ENCODE assay signal across 1 cellular context in genomic region chr11:65041206-65042035, GRCh38.
A peak's percentile ranks its signal among the peaks of the same experiment; 100 is the strongest.
TF ChIP-seq lines count a peak whose summit lies in the region.

SAC3D1 (plus strand) TSS chr11:65041210; CDS start chr11:65041293, 83 bp downstream.

TF ChIP-seq in HepG2, 621 proteins besides CTCF, POLR2A, EP300 and RAD21 (continued from another document and continues in another):
- TF ChIP-seq ZNF800 (CRISPR knock-in tag; IDR thresholded peaks at IDR 0.05) (0 out of 2 replicates have a peak, but pooled peaks have one; percentile 22), SRY (CRISPR knock-in tag; IDR thresholded peaks at IDR 0.05) (peak; percentile 45; the same call in 1 of the 2 replicates), ZNF773 (CRISPR knock-in tag; IDR thresholded peaks at IDR 0.05; ENCODE audit: borderline replicate concordance) (peak; percentile 84; the same call in 1 of the 2 replicates), PRPF4 (IDR thresholded peaks at IDR 0.05; ENCODE audit: low read depth, low read length, poor library complexity, severe bottlenecking) (no peak), ZKSCAN8 (CRISPR knock-in tag; IDR thresholded peaks at IDR 0.05; ENCODE audit: borderline replicate concordance) (no peak), XBP1 (CRISPR knock-in tag; IDR thresholded peaks at IDR 0.05) (no peak), KDM2A (CRISPR knock-in tag; IDR thresholded peaks at IDR 0.05; ENCODE audit: borderline replicate concordance, low read depth) (no peak), ZNF878 (CRISPR knock-in tag; IDR thresholded peaks at IDR 0.05) (no peak), TERF1 (CRISPR knock-in tag; IDR thresholded peaks at IDR 0.05) (no peak), ZNF883 (CRISPR knock-in tag; IDR thresholded peaks at IDR 0.05; ENCODE audit: not compliant biosample characterization) (no peak), NR1H2 (CRISPR knock-in tag; IDR thresholded peaks at IDR 0.05; ENCODE audit: borderline replicate concordance, low read depth) (no peak), BCL6 (CRISPR knock-in tag; IDR thresholded peaks at IDR 0.05) (0 out of 2 replicates have a peak, but pooled peaks have one; percentile 5), ZNF672 (CRISPR knock-in tag; IDR thresholded peaks at IDR 0.05) (0 out of 2 replicates have a peak, but pooled peaks have one; percentile 43), KLF11 (CRISPR knock-in tag; IDR thresholded peaks at IDR 0.05) (no peak), TEAD2 (CRISPR knock-in tag; IDR thresholded peaks at IDR 0.05) (no peak), TFDP2 (CRISPR knock-in tag; IDR thresholded peaks at IDR 0.05) (no peak), CBX2 (IDR thresholded peaks at IDR 0.05; ENCODE audit: low read depth, low read length) (no peak), CBX2 (CRISPR knock-in tag; IDR thresholded peaks at IDR 0.05; ENCODE audit: low read depth) (no peak), ZBTB2 (CRISPR knock-in tag; IDR thresholded peaks at IDR 0.05; ENCODE audit: low read depth) (0 out of 2 replicates have a peak, but pooled peaks have one; percentile 43), SAFB2 (CRISPR knock-in tag; IDR thresholded peaks at IDR 0.05; ENCODE audit: borderline replicate concordance, low read depth) (peak; percentile 61; the same call in 1 of the 2 replicates), FOXO1 (CRISPR knock-in tag; IDR thresholded peaks at IDR 0.05) (peak; percentile 58; the same call in 1 of the 2 replicates), BRCA1 (CRISPR knock-in tag; IDR thresholded peaks at IDR 0.05) (no peak), POLR2AphosphoS5 (IDR thresholded peaks at IDR 0.05; ENCODE audit: low read depth, low read length) (no peak), ARNT (IDR thresholded peaks at IDR 0.05) (no peak), HOMEZ (CRISPR knock-in tag; IDR thresholded peaks at IDR 0.05; ENCODE audit: low read depth) (no peak), PHF8 (CRISPR knock-in tag; IDR thresholded peaks at IDR 0.05) (peak; percentile 66), MXD4 (CRISPR knock-in tag; IDR thresholded peaks at IDR 0.05) (peak; percentile 58; the same call in 1 of the 2 replicates), PAX8 (CRISPR knock-in tag; IDR thresholded peaks at IDR 0.05; ENCODE audit: borderline replicate concordance) (no peak; the same call in 1 of the 2 replicates), GATAD1 (CRISPR knock-in tag; IDR thresholded peaks at IDR 0.05) (no peak), ZNF660 (CRISPR knock-in tag; IDR thresholded peaks at IDR 0.05; ENCODE audit: borderline replicate concordance, low read depth) (no peak), CEBPG (CRISPR knock-in tag; IDR thresholded peaks at IDR 0.05) (no peak), YEATS4 (CRISPR knock-in tag; IDR thresholded peaks at IDR 0.05; ENCODE audit: borderline replicate concordance) (peak; percentile 65; the same call in 1 of the 2 replicates), ATF7-NPFF (CRISPR knock-in tag; IDR thresholded peaks at IDR 0.05; ENCODE audit: low read depth) (peak; percentile 51; the same call in 1 of the 2 replicates), ZNF564 (CRISPR knock-in tag; IDR thresholded peaks at IDR 0.05) (no peak), ZNF790 (CRISPR knock-in tag; IDR thresholded peaks at IDR 0.05; ENCODE audit: borderline replicate concordance) (peak; percentile 25; the same call in 1 of the 2 replicates), ZMYM2 (CRISPR knock-in tag; IDR thresholded peaks at IDR 0.05) (no peak), SMAD3 (CRISPR knock-in tag; IDR thresholded peaks at IDR 0.05) (no peak), SMC3 (IDR thresholded peaks at IDR 0.05; ENCODE audit: low read length) (no peak), MEIS1 (CRISPR knock-in tag; IDR thresholded peaks at IDR 0.05; ENCODE audit: borderline replicate concordance) (no peak), ZNF687 (CRISPR knock-in tag; IDR thresholded peaks at IDR 0.05) (peak; percentile 74), MXD1 (CRISPR knock-in tag; IDR thresholded peaks at IDR 0.05) (peak; percentile 62), PAF1 (CRISPR knock-in tag; IDR thresholded peaks at IDR 0.05) (no peak)
- TF ChIP-seq, protein P1, sequence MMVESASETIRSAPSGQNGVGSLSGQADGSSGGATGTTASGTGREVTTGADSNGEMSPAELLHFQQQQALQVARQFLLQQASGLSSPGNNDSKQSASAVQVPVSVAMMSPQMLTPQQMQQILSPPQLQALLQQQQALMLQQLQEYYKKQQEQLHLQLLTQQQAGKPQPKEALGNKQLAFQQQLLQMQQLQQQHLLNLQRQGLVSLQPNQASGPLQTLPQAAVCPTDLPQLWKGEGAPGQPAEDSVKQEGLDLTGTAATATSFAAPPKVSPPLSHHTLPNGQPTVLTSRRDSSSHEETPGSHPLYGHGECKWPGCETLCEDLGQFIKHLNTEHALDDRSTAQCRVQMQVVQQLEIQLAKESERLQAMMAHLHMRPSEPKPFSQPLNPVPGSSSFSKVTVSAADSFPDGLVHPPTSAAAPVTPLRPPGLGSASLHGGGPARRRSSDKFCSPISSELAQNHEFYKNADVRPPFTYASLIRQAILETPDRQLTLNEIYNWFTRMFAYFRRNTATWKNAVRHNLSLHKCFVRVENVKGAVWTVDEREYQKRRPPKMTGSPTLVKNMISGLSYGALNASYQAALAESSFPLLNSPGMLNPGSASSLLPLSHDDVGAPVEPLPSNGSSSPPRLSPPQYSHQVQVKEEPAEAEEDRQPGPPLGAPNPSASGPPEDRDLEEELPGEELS (CRISPR knock-in tag; IDR thresholded peaks at IDR 0.05): peak; percentile 5; the same call in 1 of the 2 replicates
- TF ChIP-seq, protein P2, sequence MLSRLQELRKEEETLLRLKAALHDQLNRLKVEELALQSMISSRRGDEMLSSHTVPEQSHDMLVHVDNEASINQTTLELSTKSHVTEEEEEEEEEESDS (CRISPR knock-in tag; IDR thresholded peaks at IDR 0.05; ENCODE audit: borderline replicate concordance): peak; percentile 69; the same call in 1 of the 2 replicates
- TF ChIP-seq, protein P3, sequence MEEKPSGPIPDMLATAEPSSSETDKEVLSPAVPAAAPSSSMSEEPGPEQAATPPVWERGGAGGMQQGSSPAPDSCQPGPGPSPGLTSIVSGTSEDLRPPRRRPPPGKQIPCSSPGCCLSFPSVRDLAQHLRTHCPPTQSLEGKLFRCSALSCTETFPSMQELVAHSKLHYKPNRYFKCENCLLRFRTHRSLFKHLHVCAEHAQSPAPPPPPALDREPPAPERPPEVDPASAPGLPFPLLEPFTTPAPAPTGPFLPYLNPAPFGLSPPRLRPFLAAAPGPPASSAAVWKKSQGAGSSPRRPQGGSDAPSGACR (CRISPR knock-in tag; IDR thresholded peaks at IDR 0.05): no peak
- TF ChIP-seq, protein P4, sequence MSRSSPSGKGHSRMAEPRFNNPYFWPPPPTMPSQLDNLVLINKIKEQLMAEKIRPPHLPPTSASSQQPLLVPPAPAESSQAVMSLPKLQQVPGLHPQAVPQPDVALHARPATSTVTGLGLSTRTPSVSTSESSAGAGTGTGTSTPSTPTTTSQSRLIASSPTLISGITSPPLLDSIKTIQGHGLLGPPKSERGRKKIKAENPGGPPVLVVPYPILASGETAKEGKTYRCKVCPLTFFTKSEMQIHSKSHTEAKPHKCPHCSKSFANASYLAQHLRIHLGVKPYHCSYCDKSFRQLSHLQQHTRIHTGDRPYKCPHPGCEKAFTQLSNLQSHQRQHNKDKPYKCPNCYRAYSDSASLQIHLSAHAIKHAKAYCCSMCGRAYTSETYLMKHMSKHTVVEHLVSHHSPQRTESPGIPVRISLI (CRISPR knock-in tag; IDR thresholded peaks at IDR 0.05; ENCODE audit: borderline replicate concordance): no peak
- TF ChIP-seq, protein P5, sequence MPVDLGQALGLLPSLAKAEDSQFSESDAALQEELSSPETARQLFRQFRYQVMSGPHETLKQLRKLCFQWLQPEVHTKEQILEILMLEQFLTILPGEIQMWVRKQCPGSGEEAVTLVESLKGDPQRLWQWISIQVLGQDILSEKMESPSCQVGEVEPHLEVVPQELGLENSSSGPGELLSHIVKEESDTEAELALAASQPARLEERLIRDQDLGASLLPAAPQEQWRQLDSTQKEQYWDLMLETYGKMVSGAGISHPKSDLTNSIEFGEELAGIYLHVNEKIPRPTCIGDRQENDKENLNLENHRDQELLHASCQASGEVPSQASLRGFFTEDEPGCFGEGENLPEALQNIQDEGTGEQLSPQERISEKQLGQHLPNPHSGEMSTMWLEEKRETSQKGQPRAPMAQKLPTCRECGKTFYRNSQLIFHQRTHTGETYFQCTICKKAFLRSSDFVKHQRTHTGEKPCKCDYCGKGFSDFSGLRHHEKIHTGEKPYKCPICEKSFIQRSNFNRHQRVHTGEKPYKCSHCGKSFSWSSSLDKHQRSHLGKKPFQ (CRISPR knock-in tag; IDR thresholded peaks at IDR 0.05; ENCODE audit: insufficient replicate concordance): peak; percentile 69
